In the genomic region with DNA sequence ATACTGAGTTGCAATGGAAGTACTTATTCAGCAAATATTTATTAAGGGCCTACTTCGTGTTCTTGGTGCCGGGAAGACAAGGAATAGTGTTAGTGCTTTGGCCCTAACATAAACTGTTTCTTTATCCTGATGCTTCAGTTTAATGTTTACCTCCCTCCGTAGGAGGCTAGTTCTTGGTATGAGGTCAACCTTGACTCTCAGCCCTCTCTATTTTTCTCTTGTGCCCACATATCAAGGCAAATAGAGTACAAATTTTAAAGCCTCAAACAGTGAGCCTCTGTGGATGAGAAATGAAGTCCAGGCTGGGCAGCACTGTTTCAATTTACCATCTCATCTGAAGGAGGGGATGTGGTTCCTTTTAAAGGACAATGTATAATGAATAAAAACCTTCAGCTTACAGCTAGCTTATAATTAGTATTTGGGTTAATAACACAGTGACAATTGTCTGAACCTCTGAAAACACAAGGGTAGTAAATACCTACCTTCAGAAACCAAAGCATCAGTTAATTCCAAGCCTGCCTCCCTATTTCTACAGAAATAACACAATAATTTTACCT, we compare ENCODE assay signal across 12 cellular contexts.
A peak's percentile ranks its signal among the peaks of the same experiment; 100 is the strongest.
DNase-seq lines count a peak whose midpoint lies in the region; ATAC-seq, FAIRE-seq and TF ChIP-seq lines count a peak whose summit lies in the region.
"Had no signal": no experiment of that assay in that cellular context is flagged by ENCODE, and none has a peak within 500 bp of the region (broad histone marks: within the 10 kb centered on the region; RNA-seq: fewer than 3 reads in every experiment).

No MANE protein-coding gene starts in this region.

- no peak overlapping the region for H3K4me3 Mint-ChIP-seq in H9

- no peaks in the 10 kb centered on the region for H3K9me3 Mint-ChIP-seq in H9

- no peak overlapping the region for H2BK120ac ChIP-seq in H9 (ENCODE audit: low read depth, low read length, poor library complexity, severe bottlenecking)

- WGBS in H9 (ENCODE audit: extremely low coverage, insufficient read length, low lambda C conversion rate): no CpG with 5 or more reads among the region's 3 CpGs
- 22% methylated on average over 3 of the region's 3 CpGs for WGBS in HepG2 (ENCODE audit: low lambda C conversion rate)
- 16 to 47% methylated on average over 3 of the region's 3 CpGs for WGBS in testis, 2 donors

- H3K9me3 ChIP-seq in H9 (ENCODE audit: control insufficient read depth, low read depth, low read length) (no peaks in the 10 kb centered on the region), HepG2 (ENCODE audit: low read length) (no peaks in the 10 kb centered on the region), testis (no peaks in the 10 kb centered on the region)
- H3K9me3 ChIP-seq: MG63 had no signal

- H2BK12ac ChIP-seq in H9 (ENCODE audit: insufficient read length, low read depth, low read length): no peak overlapping the region

- H2BK20ac ChIP-seq in H9 (ENCODE audit: low read depth, low read length, poor library complexity, severe bottlenecking): no peak overlapping the region

- H3K9ac ChIP-seq in H9 (ENCODE audit: extremely low read depth, insufficient read length, low read length): no peak overlapping the region
- H3K9ac ChIP-seq in HepG2 (ENCODE audit: insufficient read depth, low read depth, low read length): no peak overlapping the region

- TF ChIP-seq RAD21 in HepG2 (CRISPR knock-in tag; IDR thresholded peaks at IDR 0.05): no peak

- H4K8ac ChIP-seq in H9 (replicated peaks; ENCODE audit: insufficient read length, low read depth, low read length): no peak overlapping the region

- H3K27me3 ChIP-seq in H9 (ENCODE audit: insufficient read depth, low read length) (no peaks in the 10 kb centered on the region), HepG2 (ENCODE audit: control insufficient read depth in 1 of 2, insufficient read depth in 2 of 2, low read length in 2 of 2) (no peaks in the 10 kb centered on the region), testis (no peaks in the 10 kb centered on the region)
- H3K27me3 ChIP-seq: MG63 had no signal

- H4K20me1 ChIP-seq in H9 (ENCODE audit: control insufficient read depth, insufficient read depth, insufficient read length) (no peaks in the 10 kb centered on the region), HepG2 (ENCODE audit: insufficient read depth, low read length) (no peaks in the 10 kb centered on the region)

- H4K5ac ChIP-seq in H9 (ENCODE audit: insufficient read length, low read depth, low read length): no peak overlapping the region

- FAIRE-seq in RCC 7860 (lab: Jason Lieb, UNC) (peak; percentile 12), HepG2 (lab: Jason Lieb, UNC) (peak; percentile 18)
- FAIRE-seq: endometrium had no signal

- H3K4me1 ChIP-seq in H9 (ENCODE audit: insufficient read depth, low read length): no peaks in the 10 kb centered on the region
- peaks cover 35% of the 10 kb centered on the region for H3K4me1 ChIP-seq in HepG2 (ENCODE audit: insufficient read depth, low read length)
- H3K4me1 ChIP-seq in testis: peaks cover 30% of the 10 kb centered on the region

- TF ChIP-seq CTCF in H9 (conservative IDR thresholded peaks at IDR 0.05): no peak
- no peak for TF ChIP-seq CTCF in HepG2 (CRISPR knock-in tag; IDR thresholded peaks at IDR 0.05)
- no peak for TF ChIP-seq CTCF in testis (IDR thresholded peaks at IDR 0.05)

- no peak overlapping the region for H3K14ac ChIP-seq in H9 (ENCODE audit: insufficient read depth, low read length)

- DNase-seq in H9 (no peak), RCC 7860 (ENCODE audit: low spot score) (no peak), HepG2 (ENCODE audit: low spot score) (peak; percentile 10), testis (no peak), A172 (ENCODE audit: low spot score) (no peak), inferior parietal cortex (ENCODE audit: extremely low spot score) (no peak), iPS-NIHi11 (ENCODE audit: low spot score) (no peak)
- DNase-seq in activated CD4-positive, alpha-beta T cell treated with anti-CD3 and anti-CD28 coated beads, Interleukin-2, amount 50 U/mL, for 1 hour: no peak
- DNase-seq: activated effector memory CD4-positive, alpha-beta T cell treated with anti-CD3 and anti-CD28 coated beads, Interleukin-2, amount 50 U/mL, for 16 hours; MG63; NK-92 treated with Interleukin-12 subunit alpha and Interleukin-12 subunit beta, amount 100 ng/mL, for 24 hours had no signal

- no peak overlapping the region for H3K4ac ChIP-seq in H9 (ENCODE audit: low read depth, low read length)

- H3K23me2 ChIP-seq in H9 (ENCODE audit: insufficient read length, low read depth, low read length, poor library complexity, severe bottlenecking): no peaks in the 10 kb centered on the region

- BruUV-seq in HepG2 (replicated peaks; lab: Mats Ljungman, UMichigan): no TSS peak

- H3K36me3 ChIP-seq in HepG2 (replicated peaks in 1 of 2; ENCODE audit: control insufficient read depth in 1 of 2, insufficient read depth in 2 of 2, low read length in 2 of 2) (no peaks in the 10 kb centered on the region), testis (ENCODE audit: low read depth, missing control alignments) (no peaks in the 10 kb centered on the region)
- H3K36me3 ChIP-seq: MG63 had no signal

- peak; percentile 59; the same call in 2 of the 3 replicates for ATAC-seq in HepG2

- no peak overlapping the region for H2BK5ac ChIP-seq in H9 (ENCODE audit: insufficient read length, low read length)

- no peak overlapping the region for H2AK5ac ChIP-seq in H9 (ENCODE audit: insufficient read length, low read length)

- H2AFZ ChIP-seq in H9 (ENCODE audit: low read length): no peak overlapping the region
- no peak overlapping the region for H2AFZ ChIP-seq in HepG2 (ENCODE audit: low read length)

- intact Hi-C loops in HepG2 (cut with micrococcal nuclease; ENCODE audit: unreplicated experiment): no loop called here
- intact Hi-C loops in testis (cut with DNase I; ENCODE audit: low total_unique reads): no loop called here

- no peak overlapping the region for H2BK15ac ChIP-seq in H9 (ENCODE audit: low read depth, low read length)

- POLR2A ChIA-PET in HepG2 (lab: Yijun Ruan, JAX): no interaction called here

- TF ChIP-seq POLR2A in HepG2 (IDR thresholded peaks at IDR 0.05; ENCODE audit: insufficient read depth in 1 of 2, low read depth in 2 of 2, low read length in 2 of 2): no peak
- TF ChIP-seq POLR2A in testis (IDR thresholded peaks at IDR 0.05): no peak

- no peak overlapping the region for H3K4me2 ChIP-seq in H9 (ENCODE audit: insufficient read depth, insufficient read length, low read length)
- H3K4me2 ChIP-seq in HepG2 (ENCODE audit: low read depth, low read length): no peak overlapping the region

- TF ChIP-seq EP300 in HepG2 (IDR thresholded peaks at IDR 0.05; ENCODE audit: low read depth in 2 of 2, low read length in 2 of 2): no peak
- TF ChIP-seq EP300 in HepG2 (CRISPR knock-in tag; IDR thresholded peaks at IDR 0.05; ENCODE audit: borderline replicate concordance): no peak

- peaks cover 12 to 21% of the 10 kb centered on the region in 2 experiments for H3K4me1 Mint-ChIP-seq in H9

- in situ Hi-C loops in HepG2 (cut with HindIII; ENCODE audit: extremely low pct_ligation_motif_present, low pct_unique_long_range_greater_than_20kb): no loop called here

- H3K18ac ChIP-seq in H9 (ENCODE audit: insufficient read length, low read depth, low read length): no peak overlapping the region

- H4K91ac ChIP-seq in H9 (ENCODE audit: insufficient read length, low read depth, low read length): no peak overlapping the region

- H3K27ac ChIP-seq in H9 (ENCODE audit: insufficient read length, low read depth, low read length) (no peak overlapping the region), HepG2 (ENCODE audit: extremely low read length, insufficient read depth, low read length) (no peak overlapping the region), testis (peak overlapping the region; percentile 44 to 46)

- no peak overlapping the region for H3K4me3 ChIP-seq in HepG2 (replicated peaks in 1 of 3; ENCODE audit: insufficient read depth in 1 of 3, low read depth in 2 of 3, low read length in 3 of 3)
- no peak overlapping the region for H3K4me3 ChIP-seq in testis
- H3K4me3 ChIP-seq: MG63 had no signal

- H3K27ac Mint-ChIP-seq in H9: peak overlapping the region in 2 of 3 experiments; percentile 41 to 55; a peak in 3 of 7 replicates

- H3T11ph ChIP-seq in H9 (ENCODE audit: low read length): no peak overlapping the region

- H3K79me2 ChIP-seq in H9 (ENCODE audit: insufficient read depth, low read length): no peaks in the 10 kb centered on the region; the same call in 1 of the 2 replicates
- H3K79me2 ChIP-seq in HepG2 (ENCODE audit: insufficient read depth, low read length): no peaks in the 10 kb centered on the region

- CTCF ChIA-PET in HepG2 (lab: Yijun Ruan, JAX; ENCODE audit: low intra/inter-chr PET ratio, low total read pairs): no interaction called here

- H3K79me1 ChIP-seq in H9 (ENCODE audit: insufficient read depth, low read depth, low read length, poor library complexity, severe bottlenecking): no peaks in the 10 kb centered on the region

- no peaks in the 10 kb centered on the region for H3K36me3 Mint-ChIP-seq in H9 (ENCODE audit: insufficient read depth in 1 of 3, low read depth in 3 of 3)

- no peak overlapping the region for H3K23ac ChIP-seq in H9 (ENCODE audit: insufficient read length, low read depth, low read length)

- H3K56ac ChIP-seq in H9 (ENCODE audit: insufficient read length, low read depth, low read length): no peak overlapping the region

- no peaks in the 10 kb centered on the region; the same call in 1 of the 2 replicates for H3K27me3 Mint-ChIP-seq in H9 (ENCODE audit: low read depth)

TF ChIP-seq in HepG2, 621 proteins besides CTCF, POLR2A, EP300 and RAD21:
- TF ChIP-seq SKI (IDR thresholded peaks at IDR 0.05; ENCODE audit: partially characterized antibody): no peak
- TF ChIP-seq ZMAT3 (CRISPR knock-in tag; conservative IDR thresholded peaks at IDR 0.05): no peak
- peak in 1 of 2 experiments; percentile 47; a peak in 2 of 4 replicates for TF ChIP-seq MAFK (conservative IDR thresholded peaks at IDR 0.05 in 1 of 2, IDR thresholded peaks at IDR 0.05 in 1 of 2; ENCODE audit: low read length in 2 of 2)
- no peak for TF ChIP-seq ZNF180 (CRISPR knock-in tag; IDR thresholded peaks at IDR 0.05; ENCODE audit: borderline replicate concordance, low read depth)
- no peak for TF ChIP-seq CREM (IDR thresholded peaks at IDR 0.05)
- TF ChIP-seq CREM (CRISPR knock-in tag; IDR thresholded peaks at IDR 0.05): no peak
- no peak for TF ChIP-seq ZNF775 (CRISPR knock-in tag; IDR thresholded peaks at IDR 0.05; ENCODE audit: borderline replicate concordance)

Comparison
In these comparisons a context has a peak if more than half of its experiments do, and no peak if none do; other contexts are left out.
1. H3K27ac ChIP-seq: peak in testis (2 of 2); none in H9 (single experiment) and HepG2 (single experiment).